20 cellular contexts compared by ENCODE assay signal in the genomic region with DNA sequence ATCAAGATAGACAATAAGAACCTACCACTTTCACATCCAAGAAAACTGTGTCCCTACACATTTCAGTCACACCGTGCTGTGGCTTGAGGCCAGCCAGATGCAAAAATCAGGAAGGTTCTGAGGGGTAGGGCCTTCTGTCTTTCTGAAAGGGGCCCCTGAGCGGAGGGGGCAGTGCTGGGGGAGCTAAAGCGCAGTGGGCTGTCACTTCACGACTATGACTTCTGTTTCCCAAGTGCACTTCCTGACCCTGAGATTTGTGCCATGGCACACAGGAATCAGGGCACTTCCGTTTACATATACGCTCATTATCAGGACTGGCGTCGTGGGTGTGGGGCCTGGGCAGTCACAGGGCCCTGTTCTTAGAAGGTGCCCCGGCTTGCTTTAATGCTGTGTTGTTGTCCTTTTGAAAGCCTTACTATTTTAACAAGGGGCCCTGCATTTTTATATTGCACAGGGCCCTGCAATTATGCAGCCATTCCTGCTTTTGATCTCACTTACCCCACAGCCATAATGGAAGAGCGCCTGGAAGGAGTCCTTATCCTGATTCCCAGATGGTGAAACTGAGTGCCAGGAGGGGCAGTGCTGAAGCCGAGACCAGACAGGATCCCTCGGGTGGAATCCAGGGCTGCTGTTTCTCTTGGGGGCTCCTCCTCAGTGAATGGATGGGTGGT. TPM values are rescaled to one million over a fixed set of nuclear protein-coding genes. Genes with fewer than 3 reads are reported as not detected.
A peak's percentile ranks its signal among the peaks of the same experiment; 100 is the strongest.
DNase-seq lines count a peak whose midpoint lies in the region; ATAC-seq and TF ChIP-seq lines count a peak whose summit lies in the region.
"Had no signal": no experiment of that assay in that cellular context is flagged by ENCODE, and none has a peak within 500 bp of the region (broad histone marks: within the 10 kb centered on the region; RNA-seq: fewer than 3 reads in every experiment).

No MANE protein-coding gene starts in this region.

- H3K4me3 Mint-ChIP-seq in natural killer cell treated with Interleukin-12 subunit alpha and Interleukin-12 subunit beta and Interleukin-15 and Interleukin-18, amount 100 ng/mL, for 72 hours: no peak overlapping the region
- H3K4me3 Mint-ChIP-seq: activated naive CD8-positive, alpha-beta T cell treated with anti-CD3 and anti-CD28 coated beads, Interleukin-2, amount 50 U/mL, for 24 hours had no signal

- TF ChIP-seq CTCF in left lung (IDR thresholded peaks at IDR 0.05): no peak

- peaks cover 0 to 5% (median under 1%) of the 10 kb centered on the region in 11 experiments; a peak in 5 of 22 replicates for H3K9me3 ChIP-seq in BLaER1 treated with 17β-estradiol and CSF1 and Interleukin-3, amounts not matched to agents 10 nM and 100 nM (replicated peaks in 1 of 11)
- H3K9me3 ChIP-seq in left lung: no peaks in the 10 kb centered on the region
- H3K9me3 ChIP-seq: upper lobe of left lung had no signal

- no peaks in the 10 kb centered on the region for H3K27me3 ChIP-seq in BLaER1 treated with 17β-estradiol and CSF1 and Interleukin-3, amounts not matched to agents 10 nM and 100 nM
- no peaks in the 10 kb centered on the region for H3K27me3 ChIP-seq in left lung
- H3K27me3 ChIP-seq: upper lobe of left lung had no signal

- intact Hi-C loops in left lung (cut with DNase I): no loop called here
- intact Hi-C loops in posterior vena cava (cut with DNase I): no loop called here

- no peak overlapping the region for H3K27ac Mint-ChIP-seq in natural killer cell treated with Interleukin-12 subunit alpha and Interleukin-12 subunit beta and Interleukin-15 and Interleukin-18, amount 100 ng/mL, for 72 hours
- H3K27ac Mint-ChIP-seq: activated naive CD8-positive, alpha-beta T cell treated with anti-CD3 and anti-CD28 coated beads, Interleukin-2, amount 50 U/mL, for 24 hours had no signal

- no peaks in the 10 kb centered on the region for H3K36me3 ChIP-seq in BLaER1 treated with 17β-estradiol and CSF1 and Interleukin-3, amounts not matched to agents 10 nM and 100 nM
- no peaks in the 10 kb centered on the region for H3K36me3 ChIP-seq in left lung
- H3K36me3 ChIP-seq: upper lobe of left lung had no signal

- H3K4me3 ChIP-seq in BLaER1 treated with 17β-estradiol and CSF1 and Interleukin-3, amounts not matched to agents 10 nM and 100 nM: 0 out of 20 replicates have a peak overlapping the region, but pooled peaks of 1 of the 10 experiments have one; percentile 23
- no peak overlapping the region for H3K4me3 ChIP-seq in left lung
- H3K4me3 ChIP-seq: upper lobe of left lung had no signal

- peaks cover 0 to 5% of the 10 kb centered on the region in 2 donors for H3K4me1 Mint-ChIP-seq in natural killer cell treated with Interleukin-12 subunit alpha and Interleukin-12 subunit beta and Interleukin-15 and Interleukin-18, amount 100 ng/mL, for 72 hours (ENCODE audit: low read depth in 2 of 2)
- H3K4me1 Mint-ChIP-seq: activated naive CD8-positive, alpha-beta T cell treated with anti-CD3 and anti-CD28 coated beads, Interleukin-2, amount 50 U/mL, for 24 hours had no signal

- no peaks in the 10 kb centered on the region for H3K36me3 Mint-ChIP-seq in natural killer cell treated with Interleukin-12 subunit alpha and Interleukin-12 subunit beta and Interleukin-15 and Interleukin-18, amount 100 ng/mL, for 72 hours

- peaks cover 4% of the 10 kb centered on the region for H3K9me3 Mint-ChIP-seq in natural killer cell treated with Interleukin-12 subunit alpha and Interleukin-12 subunit beta and Interleukin-15 and Interleukin-18, amount 100 ng/mL, for 72 hours

- peak; percentile 25 for ATAC-seq in left lung
- ATAC-seq in GM19023 (IDR thresholded peaks at IDR 0.05; ENCODE audit: unreplicated experiment): no peak
- no peak for ATAC-seq in natural killer cell treated with Interleukin-12 subunit alpha and Interleukin-12 subunit beta and Interleukin-15 and Interleukin-18, amount 100 ng/mL, for 72 hours
- ATAC-seq: activated naive CD8-positive, alpha-beta T cell treated with anti-CD3 and anti-CD28 coated beads, Interleukin-2, amount 50 U/mL, for 24 hours; HCT116; Right ventricle myocardium inferior had no signal

- H3K27me3 Mint-ChIP-seq in natural killer cell treated with Interleukin-12 subunit alpha and Interleukin-12 subunit beta and Interleukin-15 and Interleukin-18, amount 100 ng/mL, for 72 hours: peaks cover 0 to 3% of the 10 kb centered on the region in 2 donors

- H4K20me1 ChIP-seq in BLaER1 treated with 17β-estradiol and CSF1 and Interleukin-3, amounts not matched to agents 10 nM and 100 nM: peaks cover 0 to 13% (median 0%) of the 10 kb centered on the region in 11 experiments; a peak in 1 of 22 replicates

- peaks cover 26 to 33% (median 29%) of the 10 kb centered on the region in 10 experiments for H3K4me1 ChIP-seq in BLaER1 treated with 17β-estradiol and CSF1 and Interleukin-3, amounts not matched to agents 10 nM and 100 nM
- H3K4me1 ChIP-seq in left lung: no peaks in the 10 kb centered on the region

- peak overlapping the region in 5 of 11 experiments; percentile 4 to 38 (median 27); a peak in 3 of 22 replicates for H3K9ac ChIP-seq in BLaER1 treated with 17β-estradiol and CSF1 and Interleukin-3, amounts not matched to agents 10 nM and 100 nM
- H3K9ac ChIP-seq: KMS-11 had no signal

- peak; percentile 28 for DNase-seq in UCSD-AML1 (lab: John Stamatoyannopoulos, UW; ENCODE audit: unreplicated experiment)
- DNase-seq in left lung: no peak
- peak; percentile 31 for DNase-seq in posterior vena cava (ENCODE audit: low spot score)
- DNase-seq in MV-4-11 (lab: John Stamatoyannopoulos, UW): no peak
- DNase-seq in GM03348 (ENCODE audit: low spot score): no peak
- DNase-seq in natural killer cell treated with Interleukin-12 subunit alpha and Interleukin-12 subunit beta and Interleukin-15 and Interleukin-18, amount 100 ng/mL, for 72 hours (ENCODE audit: low spot score): no peak
- DNase-seq: activated CD4-positive, alpha-beta T cell treated with anti-CD3 and anti-CD28 coated beads, Interleukin-2, amount 50 U/mL, for 48 hours; activated naive CD8-positive, alpha-beta T cell treated with anti-CD3 and anti-CD28 coated beads, Interleukin-2, amount 50 U/mL, for 24 hours; effector memory CD4-positive, alpha-beta T cell; glutamatergic neuron; NCI-H1092; NCI-H510A treated with DMSO at 0.1 percent for 48 hours; stimulated activated naive CD4-positive, alpha-beta T cell treated with Interleukin-2 at 50 U/mL for 16 hours; upper lobe of left lung had no signal

- peak overlapping the region; percentile 67 to 92 (median 82) for H3K4me2 ChIP-seq in BLaER1 treated with 17β-estradiol and CSF1 and Interleukin-3, amounts not matched to agents 10 nM and 100 nM
- H3K4me2 ChIP-seq: KMS-11 had no signal

- peak overlapping the region in 10 of 11 experiments; percentile 2 to 60 (median 41); a peak in 18 of 22 replicates for H3K27ac ChIP-seq in BLaER1 treated with 17β-estradiol and CSF1 and Interleukin-3, amounts not matched to agents 10 nM and 100 nM
- no peak overlapping the region for H3K27ac ChIP-seq in left lung
- H3K27ac ChIP-seq: KMS-11 had no signal

RNA-seq across cellular contexts. Expression of a gene that starts 0.6 kb away (rescaled TPM):
- total RNA-seq in left lung (under 1 TPM; 0.26 to 0.71 TPM), posterior vena cava (1 to 10 TPM in 1 of 2 donors, under 1 TPM in 1; 0.88 to 5.3 TPM)
- total RNA-seq in natural killer cell treated with Interleukin-12 subunit alpha and Interleukin-12 subunit beta and Interleukin-15 and Interleukin-18, amount 100 ng/mL, for 72 hours: not detected

RNA-seq across cellular contexts. Expression of a gene that starts 20.0 kb away (rescaled TPM):
- not detected for total RNA-seq in left lung
- not detected for total RNA-seq in posterior vena cava
- not detected for total RNA-seq in natural killer cell treated with Interleukin-12 subunit alpha and Interleukin-12 subunit beta and Interleukin-15 and Interleukin-18, amount 100 ng/mL, for 72 hours
- total RNA-seq: fibroblast of lung, Right ventricle myocardium inferior, upper lobe of left lung had no signal

RNA-seq across cellular contexts. Expression of a gene that starts 47.7 kb away (rescaled TPM):
- 10 to 100 TPM; 15.3 to 40.5 TPM for total RNA-seq in left lung
- 10 to 100 TPM; 14.0 to 19.9 TPM for total RNA-seq in posterior vena cava
- total RNA-seq in natural killer cell treated with Interleukin-12 subunit alpha and Interleukin-12 subunit beta and Interleukin-15 and Interleukin-18, amount 100 ng/mL, for 72 hours: 100 to 1,000 TPM; 136 to 155 TPM

Comparison
In these comparisons a context has a peak if more than half of its experiments do, and no peak if none do; other contexts are left out.
1. H3K27ac ChIP-seq: peak in BLaER1 treated with 17β-estradiol and CSF1 and Interleukin-3, amounts not matched to agents 10 nM and 100 nM (10 of 11); none in left lung (0 of 2).
2. DNase-seq: peak in UCSD-AML1 (single experiment) and posterior vena cava (single experiment); none in left lung (0 of 2), MV-4-11 (single experiment), GM03348 (single experiment) and natural killer cell treated with Interleukin-12 subunit alpha and Interleukin-12 subunit beta and Interleukin-15 and Interleukin-18, amount 100 ng/mL, for 72 hours (single experiment).